Comparison of ENCODE assay signal across 8 cellular contexts in the genomic region with DNA sequence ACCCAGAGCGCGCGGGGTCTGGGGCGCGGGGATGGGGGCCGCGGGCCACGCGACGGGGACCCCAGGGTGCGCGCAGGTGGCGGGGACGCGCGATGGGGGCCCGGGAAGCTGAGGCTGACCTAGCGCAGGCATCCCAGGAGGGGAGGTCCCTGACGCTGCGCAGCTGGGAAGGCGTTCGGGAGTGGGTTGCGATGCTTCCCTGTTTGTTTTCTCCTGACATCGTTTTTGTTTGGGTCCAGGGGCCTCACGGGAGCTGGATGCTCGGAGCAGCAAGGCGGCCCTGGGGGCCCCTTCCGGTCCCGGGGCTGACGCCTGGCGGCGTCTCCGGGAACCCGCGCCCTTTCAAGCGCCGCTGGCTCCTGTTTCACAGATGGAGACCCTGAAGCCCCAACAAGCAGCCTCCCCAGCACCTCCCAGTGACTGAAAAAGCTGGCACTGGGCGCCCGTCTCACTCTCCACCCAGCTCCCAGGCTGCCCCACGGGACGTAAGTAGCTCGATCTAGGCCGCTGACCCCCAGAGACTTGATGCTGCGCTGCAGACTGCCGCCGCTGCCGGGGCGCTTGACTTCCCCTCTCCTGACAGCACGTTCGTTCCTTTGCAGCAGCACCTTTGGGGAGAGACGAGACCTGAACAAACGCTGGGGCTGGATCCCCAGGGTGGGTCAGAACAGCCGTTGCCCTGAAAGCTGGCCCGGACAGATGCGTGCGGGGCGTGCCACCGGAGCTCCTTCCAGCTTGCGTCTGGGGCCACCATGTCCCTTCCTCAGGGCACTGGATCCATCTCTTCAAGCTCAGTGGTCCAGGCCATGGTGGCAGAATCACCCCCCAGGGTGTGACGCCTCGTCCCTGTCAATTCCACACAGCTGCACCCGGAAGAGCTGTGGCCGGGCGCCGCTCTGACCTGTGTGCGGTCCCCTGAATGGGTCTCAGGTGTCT. TPM values are rescaled to one million over a fixed set of nuclear protein-coding genes. Genes with fewer than 3 reads are reported as not detected.
DNase-seq lines count a peak whose midpoint lies in the region; ATAC-seq and TF ChIP-seq lines count a peak whose summit lies in the region.

No MANE protein-coding gene starts in this region.

- H3K36me3 Mint-ChIP-seq in nephron (ENCODE audit: low read depth) = peaks cover 25% of the 10 kb centered on the region

- ATAC-seq in HG02970 (IDR thresholded peaks at IDR 0.05; ENCODE audit: low FRiP score, unreplicated experiment) = peak; percentile 31

- H3K4me3 Mint-ChIP-seq in nephron = peak overlapping the region; percentile 82 to 85 (median 84)

- in situ Hi-C loops in GM13977 (cut with MboI; ENCODE audit: low pct_unique_long_range_greater_than_20kb, low sequenced_read_pairs, unreplicated experiment) = no loop called here

- no peaks in the 10 kb centered on the region for H3K27me3 Mint-ChIP-seq in nephron (ENCODE audit: low read depth)

- H3K4me1 Mint-ChIP-seq in nephron = no peaks in the 10 kb centered on the region

- DNase-seq in A172 (ENCODE audit: low spot score) (peak; percentile 35), GM13977 (ENCODE audit: low spot score) (peak; percentile 75), NCI-H774 (lab: John Stamatoyannopoulos, UW) (peak; percentile 22), fibroblast of gingiva (ENCODE audit: low read depth) (peak; percentile 40), superior temporal gyrus (ENCODE audit: extremely low spot score) (peak; percentile 19)
- DNase-seq in activated T-cell treated with anti-CD3 and anti-CD28 coated beads, Interleukin-2, amount 50 U/mL, for 1 hour = peak; percentile 62

- TF ChIP-seq CTCF in GM13977 (IDR thresholded peaks at IDR 0.05; ENCODE audit: extremely low read depth, insufficient read depth, missing control alignments) (peak; percentile 26), nephron (IDR thresholded peaks at IDR 0.05; ENCODE audit: unreplicated experiment in 3 of 3) (peak in 2 of 3 experiments; percentile 15 to 43)

- peak overlapping the region in 1 of 3 experiments; percentile 20 for H3K27ac Mint-ChIP-seq in nephron

- no peaks in the 10 kb centered on the region for H3K9me3 Mint-ChIP-seq in nephron

RNA-seq across cellular contexts. Expression of gene BRD3OS, which starts 0.6 kb away (rescaled TPM):
- 29.1 and 31.5 TPM in 2 replicates for total RNA-seq in A172 (2014; rRNA removed; shearing (Covaris generic))

RNA-seq across cellular contexts. Expression of gene VAV2, which starts 33.8 kb away (rescaled TPM):
- total RNA-seq in A172 (2014; rRNA removed; shearing (Covaris generic)) = 14.2 and 14.4 TPM in 2 replicates

RNA-seq across cellular contexts. Expression of gene BRD3, which starts 42.0 kb away (rescaled TPM):
- 5.6 and 14.9 TPM in 2 replicates for total RNA-seq in A172 (2014; rRNA removed; shearing (Covaris generic))

Comparison
In these comparisons a context has a peak if more than half of its experiments do, and no peak if none do; other contexts are left out.
1. Peak in every context shown above with its lines: DNase-seq and ATAC-seq.
2. DNase-seq: peak in every context shown above with its lines; median percentile 75 in GM13977; 62 in activated T-cell treated with anti-CD3 and anti-CD28 coated beads, Interleukin-2, amount 50 U/mL, for 1 hour; 40 in fibroblast of gingiva; 35 in A172; 22 in NCI-H774; 19 in superior temporal gyrus.